In genomic region chr21:38434913-38435533, GRCh38 we compare ENCODE assay signal across 12 cellular contexts.
DNase-seq lines count a peak whose midpoint lies in the region; ATAC-seq and TF ChIP-seq lines count a peak whose summit lies in the region.
"Had no signal": no experiment of that assay in that cellular context is flagged by ENCODE, and none has a peak within 500 bp of the region (broad histone marks: within the 10 kb centered on the region; RNA-seq: fewer than 3 reads in every experiment).

No MANE protein-coding gene starts in this region.

- H3K27me3 Mint-ChIP-seq in CD8-positive, alpha-beta memory T cell = peaks cover 0 to 5% of the 10 kb centered on the region in 2 donors

- peak overlapping the region; percentile 63 to 95 (median 90) for H3K4me2 ChIP-seq in BLaER1 treated with 17β-estradiol and CSF1 and Interleukin-3, amounts not matched to agents 10 nM and 100 nM
- peak overlapping the region; percentile 76 for H3K4me2 ChIP-seq in SK-N-SH

- peaks cover 0 to 4% (median 0%) of the 10 kb centered on the region in 11 experiments; a peak in 3 of 22 replicates for H3K9me3 ChIP-seq in BLaER1 treated with 17β-estradiol and CSF1 and Interleukin-3, amounts not matched to agents 10 nM and 100 nM (replicated peaks in 1 of 11)
- H3K9me3 ChIP-seq in SK-N-SH = no peaks in the 10 kb centered on the region
- H3K9me3 ChIP-seq in CD8-positive, alpha-beta memory T cell (ENCODE audit: low read length) = no peaks in the 10 kb centered on the region

- peaks cover 36 to 98% (median 81%) of the 10 kb centered on the region in 10 experiments for H3K4me1 ChIP-seq in BLaER1 treated with 17β-estradiol and CSF1 and Interleukin-3, amounts not matched to agents 10 nM and 100 nM
- peaks cover 12 to 21% of the 10 kb centered on the region in 2 experiments; a peak in 3 of 4 replicates for H3K4me1 ChIP-seq in SK-N-SH (ENCODE audit: control insufficient read depth in 1 of 2, insufficient read depth in 2 of 2, low read depth in 1 of 2, low read length in 1 of 2)
- H3K4me1 ChIP-seq in CD8-positive, alpha-beta memory T cell (ENCODE audit: insufficient read depth, low read length) = no peaks in the 10 kb centered on the region

- peaks cover 0 to 74% (median 36%) of the 10 kb centered on the region in 11 experiments; a peak in 15 of 22 replicates for H3K36me3 ChIP-seq in BLaER1 treated with 17β-estradiol and CSF1 and Interleukin-3, amounts not matched to agents 10 nM and 100 nM
- H3K36me3 ChIP-seq in SK-N-SH (replicated peaks in 1 of 2; ENCODE audit: control insufficient read depth in 1 of 2, insufficient read depth in 2 of 2, low read length in 1 of 2) = no peaks in the 10 kb centered on the region
- H3K36me3 ChIP-seq in CD8-positive, alpha-beta memory T cell (ENCODE audit: insufficient read depth, low read length) = no peaks in the 10 kb centered on the region

- H3K4me1 Mint-ChIP-seq in CD8-positive, alpha-beta memory T cell = no peaks in the 10 kb centered on the region

- peak overlapping the region in 9 of 11 experiments; percentile 52 to 87 (median 73); a peak in 17 of 22 replicates for H3K27ac ChIP-seq in BLaER1 treated with 17β-estradiol and CSF1 and Interleukin-3, amounts not matched to agents 10 nM and 100 nM
- H3K27ac ChIP-seq in SK-N-SH (ENCODE audit: low read depth in 2 of 2, low read length in 1 of 2) = peak overlapping the region; percentile 40 to 91
- no peak overlapping the region for H3K27ac ChIP-seq in CD8-positive, alpha-beta memory T cell (ENCODE audit: low read depth, low read length)

- H3K9ac ChIP-seq in BLaER1 treated with 17β-estradiol and CSF1 and Interleukin-3, amounts not matched to agents 10 nM and 100 nM = peak overlapping the region; percentile 8 to 80 (median 69); a peak in 19 of 22 replicates
- H3K9ac ChIP-seq in SK-N-SH = peak overlapping the region; percentile 75; the same call in 1 of the 2 replicates

- TF ChIP-seq EP300 in SK-N-SH (IDR thresholded peaks at IDR 0.05; ENCODE audit: borderline replicate concordance in 1 of 2, low read depth in 1 of 2, low read length in 1 of 2) = 0 out of 4 replicates have a peak, but pooled peaks of 1 of the 2 experiments have one; percentile 16

- no peaks in the 10 kb centered on the region for H3K79me2 ChIP-seq in SK-N-SH (ENCODE audit: insufficient read depth)

- H3F3A ChIP-seq in SK-N-SH (replicated peaks; ENCODE audit: insufficient read depth) = peaks cover 27% of the 10 kb centered on the region

- no peak for TF ChIP-seq RAD21 in SK-N-SH (IDR thresholded peaks at IDR 0.05; ENCODE audit: low read length)

- H3K9me3 Mint-ChIP-seq in CD8-positive, alpha-beta memory T cell = peaks cover 0 to 1% (median 0%) of the 10 kb centered on the region in 5 donors

- DNase-seq in SK-N-SH (no peak), fibroblast of mammary gland (ENCODE audit: low read depth) (peak; percentile 10), renal cortical epithelial cell (ENCODE audit: low read depth) (peak; percentile 11), HK-2 (ENCODE audit: unreplicated experiment) (no peak), hippocampal formation (lab: John Stamatoyannopoulos, UW) (no peak)
- no peak for DNase-seq in CD8-positive, alpha-beta memory T cell
- DNase-seq: Calu3, Kasumi-1, NCI-H69, T-helper 2 cell had no signal

- TF ChIP-seq CTCF in SK-N-SH (IDR thresholded peaks at IDR 0.05) (no peak), fibroblast of mammary gland (conservative IDR thresholded peaks at IDR 0.05; ENCODE audit: control insufficient read depth, insufficient read depth, low read depth, low read length) (no peak)

- no peaks in the 10 kb centered on the region for H4K20me1 ChIP-seq in BLaER1 treated with 17β-estradiol and CSF1 and Interleukin-3, amounts not matched to agents 10 nM and 100 nM
- H4K20me1 ChIP-seq in SK-N-SH (ENCODE audit: insufficient read depth) = no peaks in the 10 kb centered on the region

- peak overlapping the region; percentile 5 to 61 (median 42); a peak in 15 of 20 replicates for H3K4me3 ChIP-seq in BLaER1 treated with 17β-estradiol and CSF1 and Interleukin-3, amounts not matched to agents 10 nM and 100 nM
- peak overlapping the region in 1 of 2 experiments; percentile 44; a peak in 3 of 4 replicates for H3K4me3 ChIP-seq in SK-N-SH (ENCODE audit: low read depth in 2 of 2, low read length in 1 of 2)
- H3K4me3 ChIP-seq in fibroblast of mammary gland (ENCODE audit: control insufficient read depth, low read depth, low read length) = no peak overlapping the region
- no peak overlapping the region for H3K4me3 ChIP-seq in CD8-positive, alpha-beta memory T cell (ENCODE audit: low read length)

- CTCF ChIA-PET in SK-N-SH (lab: Yijun Ruan, JAX) = interaction anchor here (1.2 to 1.3 kb wide), 2 partner anchors 14 to 31 kb away, joined by 4 to 5 read pairs; no protein-coding TSS in a partner anchor
- CTCF ChIA-PET in CD8-positive, alpha-beta memory T cell (lab: Charles Lee) = no interaction called here

- peak overlapping the region; percentile 92 for H2AFZ ChIP-seq in SK-N-SH (ENCODE audit: low read depth)

- WGBS in SK-N-SH (ENCODE audit: low lambda C conversion rate) = 8% methylated on average over 8 of the region's 8 CpGs

- H3K4me3 Mint-ChIP-seq in CD8-positive, alpha-beta memory T cell = no peak overlapping the region

- H3K27ac Mint-ChIP-seq in CD8-positive, alpha-beta memory T cell = no peak overlapping the region

- no peaks in the 10 kb centered on the region for H3K9me2 ChIP-seq in SK-N-SH

- POLR2A ChIA-PET in SK-N-SH (lab: Yijun Ruan, JAX) = no interaction called here
- POLR2A ChIA-PET in CD8-positive, alpha-beta memory T cell (lab: Charles Lee) = no interaction called here

- no peak for ATAC-seq in GM21576 (IDR thresholded peaks at IDR 0.05; ENCODE audit: unreplicated experiment)

- H3K27me3 ChIP-seq in BLaER1 treated with 17β-estradiol and CSF1 and Interleukin-3, amounts not matched to agents 10 nM and 100 nM = 0 out of 22 replicates have a peak, but pooled peaks cover 0 to 3% (median 0%) of the 10 kb centered on the region in 11 experiments
- no peaks in the 10 kb centered on the region for H3K27me3 ChIP-seq in SK-N-SH (ENCODE audit: insufficient read depth)
- H3K27me3 ChIP-seq in CD8-positive, alpha-beta memory T cell (ENCODE audit: insufficient read depth, low read length, poor library complexity, severe bottlenecking) = no peaks in the 10 kb centered on the region

- H3K36me3 Mint-ChIP-seq in CD8-positive, alpha-beta memory T cell = peaks cover 0 to 2% (median 0%) of the 10 kb centered on the region in 3 donors

TF ChIP-seq in SK-N-SH, 30 proteins besides CTCF, POLR2A, EP300 and RAD21 (continues in another document):
- TF ChIP-seq RXRA (IDR thresholded peaks at IDR 0.05; ENCODE audit: borderline replicate concordance, low read depth) (0 out of 2 replicates have a peak, but pooled peaks have one; percentile 36), RFX5 (IDR thresholded peaks at IDR 0.05; ENCODE audit: low read length) (no peak), JUND (IDR thresholded peaks at IDR 0.05) (peak; percentile 7; the same call in 1 of the 2 replicates), RCOR1 (IDR thresholded peaks at IDR 0.05; ENCODE audit: low read length) (no peak), POLR2AphosphoS5 (IDR thresholded peaks at IDR 0.05; ENCODE audit: low read depth, low read length) (no peak), PBX3 (IDR thresholded peaks at IDR 0.05) (peak; percentile 13; the same call in 1 of the 2 replicates), SMC3 (IDR thresholded peaks at IDR 0.05; ENCODE audit: low read depth, low read length) (no peak), MXI1 (IDR thresholded peaks at IDR 0.05; ENCODE audit: low read depth, low read length) (no peak), FOXJ3 (CRISPR knock-in tag; IDR thresholded peaks at IDR 0.05) (no peak), MEF2A (IDR thresholded peaks at IDR 0.05; ENCODE audit: borderline replicate concordance, low read depth) (peak; percentile 57; the same call in 1 of the 2 replicates), GABPA (IDR thresholded peaks at IDR 0.05; ENCODE audit: low read depth) (no peak), SIN3A (IDR thresholded peaks at IDR 0.05; ENCODE audit: borderline replicate concordance, low read depth, low read length) (no peak), IRF3 (IDR thresholded peaks at IDR 0.05; ENCODE audit: low read depth, low read length) (no peak), GATA2 (CRISPR knock-in tag; IDR thresholded peaks at IDR 0.05) (no peak), ELF1 (IDR thresholded peaks at IDR 0.05) (no peak), NRF1 (IDR thresholded peaks at IDR 0.05; ENCODE audit: low read depth, low read length) (no peak), TAF1 (IDR thresholded peaks at IDR 0.05; ENCODE audit: borderline replicate concordance, low read depth, low read length) (no peak)

Comparison
In these comparisons a context has a peak if more than half of its experiments do, and no peak if none do; other contexts are left out.
1. H3K4me3 ChIP-seq: peak in BLaER1 treated with 17β-estradiol and CSF1 and Interleukin-3, amounts not matched to agents 10 nM and 100 nM (10 of 10); none in fibroblast of mammary gland (single experiment) and CD8-positive, alpha-beta memory T cell (single experiment).
2. DNase-seq: peak in fibroblast of mammary gland (single experiment) and renal cortical epithelial cell (single experiment); none in SK-N-SH (single experiment), HK-2 (single experiment), CD8-positive, alpha-beta memory T cell (0 of 5) and hippocampal formation (0 of 2).